Comparison of ENCODE assay signal across 1 cellular context in the genomic region with DNA sequence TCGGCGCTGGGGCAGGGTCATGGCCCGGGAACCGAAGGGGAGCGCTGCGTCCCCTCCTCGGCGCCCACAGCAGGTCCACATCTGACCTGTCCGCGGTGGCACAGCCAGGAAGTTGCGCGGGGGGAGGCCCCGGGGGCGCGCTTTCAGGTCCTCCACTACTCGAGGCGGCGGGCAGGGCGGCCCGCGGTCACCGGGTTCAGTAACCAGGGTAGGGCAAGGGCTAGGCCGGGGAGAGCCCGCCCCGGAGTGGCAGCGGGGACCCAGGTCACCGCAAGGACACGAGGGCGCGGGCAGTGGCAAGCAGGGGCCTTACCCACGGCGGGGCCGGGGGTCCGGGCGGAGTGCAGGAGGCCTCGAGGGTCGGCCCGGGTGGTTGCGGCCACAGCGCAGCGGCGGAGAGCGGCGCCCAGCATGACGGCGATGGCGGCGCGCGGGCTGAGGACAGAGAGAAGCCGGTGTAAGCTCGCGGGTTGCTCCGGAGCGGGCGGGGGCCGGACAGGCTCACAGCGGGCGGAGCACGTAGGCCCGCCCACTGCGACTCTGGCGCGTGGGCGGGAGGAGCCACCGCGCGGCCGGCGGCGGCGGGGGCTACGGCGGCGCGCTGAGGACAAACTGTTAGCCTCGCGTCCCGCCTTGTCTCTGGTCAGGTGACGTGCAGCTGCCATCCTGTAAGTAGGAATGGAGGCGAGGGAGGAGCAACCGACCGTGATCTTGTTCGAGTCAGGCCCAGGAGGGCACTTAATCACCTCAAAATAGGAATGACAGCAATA.
A peak's percentile ranks its signal among the peaks of the same experiment; 100 is the strongest.
TF ChIP-seq lines count a peak whose summit lies in the region.

A gene (minus strand): TSS at position 472 of the 770 bp plus-strand sequence. CDS start 59 bp downstream, at position 413.

TF ChIP-seq in HepG2, 621 proteins besides CTCF, POLR2A, EP300 and RAD21 (continued from another document and continues in another):
- TF ChIP-seq, protein P1, sequence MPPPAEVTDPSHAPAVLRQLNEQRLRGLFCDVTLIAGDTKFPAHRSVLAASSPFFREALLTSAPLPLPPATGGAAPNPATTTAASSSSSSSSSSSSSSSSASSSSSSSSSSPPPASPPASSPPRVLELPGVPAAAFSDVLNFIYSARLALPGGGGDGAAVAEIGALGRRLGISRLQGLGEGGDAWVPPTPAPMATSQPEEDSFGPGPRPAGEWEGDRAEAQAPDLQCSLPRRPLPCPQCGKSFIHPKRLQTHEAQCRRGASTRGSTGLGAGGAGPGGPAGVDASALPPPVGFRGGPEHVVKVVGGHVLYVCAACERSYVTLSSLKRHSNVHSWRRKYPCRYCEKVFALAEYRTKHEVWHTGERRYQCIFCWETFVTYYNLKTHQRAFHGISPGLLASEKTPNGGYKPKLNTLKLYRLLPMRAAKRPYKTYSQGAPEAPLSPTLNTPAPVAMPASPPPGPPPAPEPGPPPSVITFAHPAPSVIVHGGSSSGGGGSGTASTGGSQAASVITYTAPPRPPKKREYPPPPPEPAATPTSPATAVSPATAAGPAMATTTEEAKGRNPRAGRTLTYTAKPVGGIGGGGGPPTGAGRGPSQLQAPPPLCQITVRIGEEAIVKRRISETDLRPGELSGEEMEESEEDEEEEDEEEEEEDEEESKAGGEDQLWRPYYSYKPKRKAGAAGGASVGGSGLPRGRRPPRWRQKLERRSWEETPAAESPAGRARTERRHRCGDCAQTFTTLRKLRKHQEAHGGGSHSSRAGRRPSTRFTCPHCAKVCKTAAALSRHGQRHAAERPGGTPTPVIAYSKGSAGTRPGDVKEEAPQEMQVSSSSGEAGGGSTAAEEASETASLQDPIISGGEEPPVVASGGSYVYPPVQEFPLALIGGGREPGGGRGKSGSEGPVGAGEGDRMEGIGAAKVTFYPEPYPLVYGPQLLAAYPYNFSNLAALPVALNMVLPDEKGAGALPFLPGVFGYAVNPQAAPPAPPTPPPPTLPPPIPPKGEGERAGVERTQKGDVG (CRISPR knock-in tag; IDR thresholded peaks at IDR 0.05; ENCODE audit: borderline replicate concordance), result 0 out of 2 replicates have a peak, but pooled peaks have one; percentile 0
- TF ChIP-seq, protein P2, sequence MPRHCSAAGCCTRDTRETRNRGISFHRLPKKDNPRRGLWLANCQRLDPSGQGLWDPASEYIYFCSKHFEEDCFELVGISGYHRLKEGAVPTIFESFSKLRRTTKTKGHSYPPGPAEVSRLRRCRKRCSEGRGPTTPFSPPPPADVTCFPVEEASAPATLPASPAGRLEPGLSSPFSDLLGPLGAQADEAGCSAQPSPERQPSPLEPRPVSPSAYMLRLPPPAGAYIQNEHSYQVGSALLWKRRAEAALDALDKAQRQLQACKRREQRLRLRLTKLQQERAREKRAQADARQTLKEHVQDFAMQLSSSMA (CRISPR knock-in tag; IDR thresholded peaks at IDR 0.05), result peak; percentile 91
- TF ChIP-seq, protein P3, sequence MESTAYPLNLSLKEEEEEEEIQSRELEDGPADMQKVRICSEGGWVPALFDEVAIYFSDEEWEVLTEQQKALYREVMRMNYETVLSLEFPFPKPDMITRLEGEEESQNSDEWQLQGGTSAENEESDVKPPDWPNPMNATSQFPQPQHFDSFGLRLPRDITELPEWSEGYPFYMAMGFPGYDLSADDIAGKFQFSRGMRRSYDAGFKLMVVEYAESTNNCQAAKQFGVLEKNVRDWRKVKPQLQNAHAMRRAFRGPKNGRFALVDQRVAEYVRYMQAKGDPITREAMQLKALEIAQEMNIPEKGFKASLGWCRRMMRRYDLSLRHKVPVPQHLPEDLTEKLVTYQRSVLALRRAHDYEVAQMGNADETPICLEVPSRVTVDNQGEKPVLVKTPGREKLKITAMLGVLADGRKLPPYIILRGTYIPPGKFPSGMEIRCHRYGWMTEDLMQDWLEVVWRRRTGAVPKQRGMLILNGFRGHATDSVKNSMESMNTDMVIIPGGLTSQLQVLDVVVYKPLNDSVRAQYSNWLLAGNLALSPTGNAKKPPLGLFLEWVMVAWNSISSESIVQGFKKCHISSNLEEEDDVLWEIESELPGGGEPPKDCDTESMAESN (CRISPR knock-in tag; conservative IDR thresholded peaks at IDR 0.05), result peak; percentile 93
- TF ChIP-seq, protein P4, sequence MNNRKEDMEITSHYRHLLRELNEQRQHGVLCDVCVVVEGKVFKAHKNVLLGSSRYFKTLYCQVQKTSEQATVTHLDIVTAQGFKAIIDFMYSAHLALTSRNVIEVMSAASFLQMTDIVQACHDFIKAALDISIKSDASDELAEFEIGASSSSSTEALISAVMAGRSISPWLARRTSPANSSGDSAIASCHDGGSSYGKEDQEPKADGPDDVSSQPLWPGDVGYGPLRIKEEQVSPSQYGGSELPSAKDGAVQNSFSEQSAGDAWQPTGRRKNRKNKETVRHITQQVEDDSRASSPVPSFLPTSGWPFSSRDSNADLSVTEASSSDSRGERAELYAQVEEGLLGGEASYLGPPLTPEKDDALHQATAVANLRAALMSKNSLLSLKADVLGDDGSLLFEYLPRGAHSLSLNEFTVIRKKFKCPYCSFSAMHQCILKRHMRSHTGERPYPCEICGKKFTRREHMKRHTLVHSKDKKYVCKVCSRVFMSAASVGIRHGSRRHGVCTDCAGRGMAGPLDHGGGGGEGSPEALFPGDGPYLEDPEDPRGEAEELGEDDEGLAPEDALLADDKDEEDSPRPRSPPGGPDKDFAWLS (CRISPR knock-in tag; IDR thresholded peaks at IDR 0.05; ENCODE audit: borderline replicate concordance), result no peak
- no peak; the same call in 1 of the 2 replicates for TF ChIP-seq HDAC2 (CRISPR knock-in tag; IDR thresholded peaks at IDR 0.05)
- no peak for TF ChIP-seq CEBPB (IDR thresholded peaks at IDR 0.05; ENCODE audit: borderline replicate concordance, low read depth, low read length)
- peak; percentile 54 for TF ChIP-seq AGO1 (IDR thresholded peaks at IDR 0.05; ENCODE audit: low read depth, low read length, poor library complexity, severe bottlenecking)
- no peak; the same call in 1 of the 2 replicates for TF ChIP-seq REL (CRISPR knock-in tag; conservative IDR thresholded peaks at IDR 0.05)
- TF ChIP-seq, protein P5, sequence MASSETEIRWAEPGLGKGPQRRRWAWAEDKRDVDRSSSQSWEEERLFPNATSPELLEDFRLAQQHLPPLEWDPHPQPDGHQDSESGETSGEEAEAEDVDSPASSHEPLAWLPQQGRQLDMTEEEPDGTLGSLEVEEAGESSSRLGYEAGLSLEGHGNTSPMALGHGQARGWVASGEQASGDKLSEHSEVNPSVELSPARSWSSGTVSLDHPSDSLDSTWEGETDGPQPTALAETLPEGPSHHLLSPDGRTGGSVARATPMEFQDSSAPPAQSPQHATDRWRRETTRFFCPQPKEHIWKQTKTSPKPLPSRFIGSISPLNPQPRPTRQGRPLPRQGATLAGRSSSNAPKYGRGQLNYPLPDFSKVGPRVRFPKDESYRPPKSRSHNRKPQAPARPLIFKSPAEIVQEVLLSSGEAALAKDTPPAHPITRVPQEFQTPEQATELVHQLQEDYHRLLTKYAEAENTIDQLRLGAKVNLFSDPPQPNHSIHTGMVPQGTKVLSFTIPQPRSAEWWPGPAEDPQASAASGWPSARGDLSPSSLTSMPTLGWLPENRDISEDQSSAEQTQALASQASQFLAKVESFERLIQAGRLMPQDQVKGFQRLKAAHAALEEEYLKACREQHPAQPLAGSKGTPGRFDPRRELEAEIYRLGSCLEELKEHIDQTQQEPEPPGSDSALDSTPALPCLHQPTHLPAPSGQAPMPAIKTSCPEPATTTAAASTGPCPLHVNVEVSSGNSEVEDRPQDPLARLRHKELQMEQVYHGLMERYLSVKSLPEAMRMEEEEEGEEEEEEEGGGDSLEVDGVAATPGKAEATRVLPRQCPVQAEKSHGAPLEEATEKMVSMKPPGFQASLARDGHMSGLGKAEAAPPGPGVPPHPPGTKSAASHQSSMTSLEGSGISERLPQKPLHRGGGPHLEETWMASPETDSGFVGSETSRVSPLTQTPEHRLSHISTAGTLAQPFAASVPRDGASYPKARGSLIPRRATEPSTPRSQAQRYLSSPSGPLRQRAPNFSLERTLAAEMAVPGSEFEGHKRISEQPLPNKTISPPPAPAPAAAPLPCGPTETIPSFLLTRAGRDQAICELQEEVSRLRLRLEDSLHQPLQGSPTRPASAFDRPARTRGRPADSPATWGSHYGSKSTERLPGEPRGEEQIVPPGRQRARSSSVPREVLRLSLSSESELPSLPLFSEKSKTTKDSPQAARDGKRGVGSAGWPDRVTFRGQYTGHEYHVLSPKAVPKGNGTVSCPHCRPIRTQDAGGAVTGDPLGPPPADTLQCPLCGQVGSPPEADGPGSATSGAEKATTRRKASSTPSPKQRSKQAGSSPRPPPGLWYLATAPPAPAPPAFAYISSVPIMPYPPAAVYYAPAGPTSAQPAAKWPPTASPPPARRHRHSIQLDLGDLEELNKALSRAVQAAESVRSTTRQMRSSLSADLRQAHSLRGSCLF (CRISPR knock-in tag; IDR thresholded peaks at IDR 0.05; ENCODE audit: borderline replicate concordance), result no peak
- 0 out of 2 replicates have a peak, but pooled peaks have one; percentile 56 for TF ChIP-seq ZNF672 (CRISPR knock-in tag; IDR thresholded peaks at IDR 0.05)
- TF ChIP-seq U2AF2 (IDR thresholded peaks at IDR 0.05; ENCODE audit: low read depth, low read length), result no peak
- TF ChIP-seq, protein P6, sequence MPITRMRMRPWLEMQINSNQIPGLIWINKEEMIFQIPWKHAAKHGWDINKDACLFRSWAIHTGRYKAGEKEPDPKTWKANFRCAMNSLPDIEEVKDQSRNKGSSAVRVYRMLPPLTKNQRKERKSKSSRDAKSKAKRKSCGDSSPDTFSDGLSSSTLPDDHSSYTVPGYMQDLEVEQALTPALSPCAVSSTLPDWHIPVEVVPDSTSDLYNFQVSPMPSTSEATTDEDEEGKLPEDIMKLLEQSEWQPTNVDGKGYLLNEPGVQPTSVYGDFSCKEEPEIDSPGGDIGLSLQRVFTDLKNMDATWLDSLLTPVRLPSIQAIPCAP (CRISPR knock-in tag; IDR thresholded peaks at IDR 0.05; ENCODE audit: low read depth), result no peak
- TF ChIP-seq, protein P7, sequence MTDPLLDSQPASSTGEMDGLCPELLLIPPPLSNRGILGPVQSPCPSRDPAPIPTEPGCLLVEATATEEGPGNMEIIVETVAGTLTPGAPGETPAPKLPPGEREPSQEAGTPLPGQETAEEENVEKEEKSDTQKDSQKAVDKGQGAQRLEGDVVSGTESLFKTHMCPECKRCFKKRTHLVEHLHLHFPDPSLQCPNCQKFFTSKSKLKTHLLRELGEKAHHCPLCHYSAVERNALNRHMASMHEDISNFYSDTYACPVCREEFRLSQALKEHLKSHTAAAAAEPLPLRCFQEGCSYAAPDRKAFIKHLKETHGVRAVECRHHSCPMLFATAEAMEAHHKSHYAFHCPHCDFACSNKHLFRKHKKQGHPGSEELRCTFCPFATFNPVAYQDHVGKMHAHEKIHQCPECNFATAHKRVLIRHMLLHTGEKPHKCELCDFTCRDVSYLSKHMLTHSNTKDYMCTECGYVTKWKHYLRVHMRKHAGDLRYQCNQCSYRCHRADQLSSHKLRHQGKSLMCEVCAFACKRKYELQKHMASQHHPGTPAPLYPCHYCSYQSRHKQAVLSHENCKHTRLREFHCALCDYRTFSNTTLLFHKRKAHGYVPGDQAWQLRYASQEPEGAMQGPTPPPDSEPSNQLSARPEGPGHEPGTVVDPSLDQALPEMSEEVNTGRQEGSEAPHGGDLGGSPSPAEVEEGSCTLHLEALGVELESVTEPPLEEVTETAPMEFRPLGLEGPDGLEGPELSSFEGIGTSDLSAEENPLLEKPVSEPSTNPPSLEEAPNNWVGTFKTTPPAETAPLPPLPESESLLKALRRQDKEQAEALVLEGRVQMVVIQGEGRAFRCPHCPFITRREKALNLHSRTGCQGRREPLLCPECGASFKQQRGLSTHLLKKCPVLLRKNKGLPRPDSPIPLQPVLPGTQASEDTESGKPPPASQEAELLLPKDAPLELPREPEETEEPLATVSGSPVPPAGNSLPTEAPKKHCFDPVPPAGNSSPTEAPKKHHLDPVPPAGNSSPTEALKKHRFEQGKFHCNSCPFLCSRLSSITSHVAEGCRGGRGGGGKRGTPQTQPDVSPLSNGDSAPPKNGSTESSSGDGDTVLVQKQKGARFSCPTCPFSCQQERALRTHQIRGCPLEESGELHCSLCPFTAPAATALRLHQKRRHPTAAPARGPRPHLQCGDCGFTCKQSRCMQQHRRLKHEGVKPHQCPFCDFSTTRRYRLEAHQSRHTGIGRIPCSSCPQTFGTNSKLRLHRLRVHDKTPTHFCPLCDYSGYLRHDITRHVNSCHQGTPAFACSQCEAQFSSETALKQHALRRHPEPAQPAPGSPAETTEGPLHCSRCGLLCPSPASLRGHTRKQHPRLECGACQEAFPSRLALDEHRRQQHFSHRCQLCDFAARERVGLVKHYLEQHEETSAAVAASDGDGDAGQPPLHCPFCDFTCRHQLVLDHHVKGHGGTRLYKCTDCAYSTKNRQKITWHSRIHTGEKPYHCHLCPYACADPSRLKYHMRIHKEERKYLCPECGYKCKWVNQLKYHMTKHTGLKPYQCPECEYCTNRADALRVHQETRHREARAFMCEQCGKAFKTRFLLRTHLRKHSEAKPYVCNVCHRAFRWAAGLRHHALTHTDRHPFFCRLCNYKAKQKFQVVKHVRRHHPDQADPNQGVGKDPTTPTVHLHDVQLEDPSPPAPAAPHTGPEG (CRISPR knock-in tag; IDR thresholded peaks at IDR 0.05), result 0 out of 2 replicates have a peak, but pooled peaks have one; percentile 63
- peak; percentile 86 for TF ChIP-seq ZBTB7A (CRISPR knock-in tag; IDR thresholded peaks at IDR 0.05)
- no peak for TF ChIP-seq ZNF337 (CRISPR knock-in tag; IDR thresholded peaks at IDR 0.05; ENCODE audit: borderline replicate concordance, low read depth)
- TF ChIP-seq, protein P8, sequence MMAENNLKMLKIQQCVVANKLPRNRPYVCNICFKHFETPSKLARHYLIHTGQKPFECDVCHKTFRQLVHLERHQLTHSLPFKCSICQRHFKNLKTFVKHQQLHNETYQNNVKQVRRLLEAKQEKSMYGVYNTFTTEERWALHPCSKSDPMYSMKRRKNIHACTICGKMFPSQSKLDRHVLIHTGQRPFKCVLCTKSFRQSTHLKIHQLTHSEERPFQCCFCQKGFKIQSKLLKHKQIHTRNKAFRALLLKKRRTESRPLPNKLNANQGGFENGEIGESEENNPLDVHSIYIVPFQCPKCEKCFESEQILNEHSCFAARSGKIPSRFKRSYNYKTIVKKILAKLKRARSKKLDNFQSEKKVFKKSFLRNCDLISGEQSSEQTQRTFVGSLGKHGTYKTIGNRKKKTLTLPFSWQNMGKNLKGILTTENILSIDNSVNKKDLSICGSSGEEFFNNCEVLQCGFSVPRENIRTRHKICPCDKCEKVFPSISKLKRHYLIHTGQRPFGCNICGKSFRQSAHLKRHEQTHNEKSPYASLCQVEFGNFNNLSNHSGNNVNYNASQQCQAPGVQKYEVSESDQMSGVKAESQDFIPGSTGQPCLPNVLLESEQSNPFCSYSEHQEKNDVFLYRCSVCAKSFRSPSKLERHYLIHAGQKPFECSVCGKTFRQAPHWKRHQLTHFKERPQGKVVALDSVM (CRISPR knock-in tag; IDR thresholded peaks at IDR 0.05), result peak; percentile 72
- no peak; the same call in 1 of the 2 replicates for TF ChIP-seq NCOR1 (IDR thresholded peaks at IDR 0.05; ENCODE audit: borderline replicate concordance, low read length)
- TF ChIP-seq, protein P9, sequence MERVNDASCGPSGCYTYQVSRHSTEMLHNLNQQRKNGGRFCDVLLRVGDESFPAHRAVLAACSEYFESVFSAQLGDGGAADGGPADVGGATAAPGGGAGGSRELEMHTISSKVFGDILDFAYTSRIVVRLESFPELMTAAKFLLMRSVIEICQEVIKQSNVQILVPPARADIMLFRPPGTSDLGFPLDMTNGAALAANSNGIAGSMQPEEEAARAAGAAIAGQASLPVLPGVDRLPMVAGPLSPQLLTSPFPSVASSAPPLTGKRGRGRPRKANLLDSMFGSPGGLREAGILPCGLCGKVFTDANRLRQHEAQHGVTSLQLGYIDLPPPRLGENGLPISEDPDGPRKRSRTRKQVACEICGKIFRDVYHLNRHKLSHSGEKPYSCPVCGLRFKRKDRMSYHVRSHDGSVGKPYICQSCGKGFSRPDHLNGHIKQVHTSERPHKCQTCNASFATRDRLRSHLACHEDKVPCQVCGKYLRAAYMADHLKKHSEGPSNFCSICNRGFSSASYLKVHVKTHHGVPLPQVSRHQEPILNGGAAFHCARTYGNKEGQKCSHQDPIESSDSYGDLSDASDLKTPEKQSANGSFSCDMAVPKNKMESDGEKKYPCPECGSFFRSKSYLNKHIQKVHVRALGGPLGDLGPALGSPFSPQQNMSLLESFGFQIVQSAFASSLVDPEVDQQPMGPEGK (CRISPR knock-in tag; IDR thresholded peaks at IDR 0.05), result peak; percentile 96
- no peak; the same call in 1 of the 2 replicates for TF ChIP-seq ZFYVE20 (CRISPR knock-in tag; IDR thresholded peaks at IDR 0.05; ENCODE audit: borderline replicate concordance, low read depth)
- no peak for TF ChIP-seq ZNF841 (CRISPR knock-in tag; IDR thresholded peaks at IDR 0.05; ENCODE audit: borderline replicate concordance)
